10 cellular contexts compared by ENCODE assay signal in the genomic region with DNA sequence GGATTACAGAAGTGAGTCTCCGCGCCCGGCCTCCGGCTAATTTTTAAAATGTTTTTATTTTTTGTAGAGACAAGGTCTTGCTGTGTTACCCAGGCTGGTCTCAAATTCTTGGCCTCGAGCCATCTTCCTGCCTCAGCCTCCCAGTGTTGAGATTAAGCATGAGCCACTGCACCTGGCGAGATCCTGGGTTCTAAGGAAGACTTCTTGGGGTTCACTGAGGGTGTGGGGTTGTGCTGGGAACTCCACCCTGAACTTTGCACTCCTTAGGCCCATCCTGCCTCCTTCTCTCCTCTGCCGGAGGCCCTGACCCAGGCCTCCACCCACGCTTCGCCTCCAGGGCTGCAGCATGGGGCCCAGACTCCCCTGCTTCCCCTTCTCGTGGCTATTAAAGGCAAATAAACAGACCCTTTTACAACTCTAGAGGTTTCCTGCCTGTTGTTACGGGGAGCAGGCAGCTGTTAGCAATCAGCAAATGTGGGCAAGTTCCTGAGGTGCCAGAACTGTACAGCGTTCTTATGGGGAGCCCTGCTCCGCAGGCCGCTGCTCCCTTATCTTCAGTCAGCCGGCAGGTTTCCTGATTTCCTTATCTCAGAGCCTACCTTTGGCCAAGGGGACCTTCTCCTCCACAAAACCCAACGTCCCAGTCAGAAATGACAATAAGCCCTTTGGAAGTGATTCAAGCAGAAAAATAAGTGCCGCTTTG. TPM values are rescaled to one million over a fixed set of nuclear protein-coding genes. Genes with fewer than 3 reads are reported as not detected.
DNase-seq lines count a peak whose midpoint lies in the region; ATAC-seq and TF ChIP-seq lines count a peak whose summit lies in the region.
"Had no signal": no experiment of that assay in that cellular context is flagged by ENCODE, and none has a peak within 500 bp of the region (broad histone marks: within the 10 kb centered on the region; RNA-seq: fewer than 3 reads in every experiment).

No MANE protein-coding gene starts in this region.

- no peak overlapping the region for H3K4me3 ChIP-seq in cardiac muscle cell
- no peak overlapping the region for H3K4me3 ChIP-seq in HL-60 (replicated peaks; ENCODE audit: insufficient read depth, low read length)
- peak overlapping the region; percentile 4 to 43 for H3K4me3 ChIP-seq in duodenal mucosa (ENCODE audit: low read depth in 1 of 2, low read length in 2 of 2)
- no peak overlapping the region for H3K4me3 ChIP-seq in H7 (ENCODE audit: insufficient read depth, low read depth, low read length)

- H3K36me3 Mint-ChIP-seq in activated CD4-positive, alpha-beta T cell treated with anti-CD3 and anti-CD28 coated beads, Interleukin-2, amount 10 ng/mL, durations not matched to agents 24 days and 14 days (ENCODE audit: low read depth), result no peaks in the 10 kb centered on the region
- H3K36me3 Mint-ChIP-seq: T-cell had no signal

- TF ChIP-seq CTCF in cardiac muscle cell (IDR thresholded peaks at IDR 0.05; ENCODE audit: low read depth, low read length), result no peak
- no peak for TF ChIP-seq CTCF in HL-60 (IDR thresholded peaks at IDR 0.05; ENCODE audit: insufficient read depth, low read length)

- H3K27ac Mint-ChIP-seq in activated CD4-positive, alpha-beta T cell treated with anti-CD3 and anti-CD28 coated beads, Interleukin-2, amount 10 ng/mL, durations not matched to agents 24 days and 14 days, result no peak overlapping the region
- H3K27ac Mint-ChIP-seq: T-cell had no signal

- H3K36me3 ChIP-seq in cardiac muscle cell (no peaks in the 10 kb centered on the region), duodenal mucosa (ENCODE audit: control insufficient read depth in 1 of 2, insufficient read depth in 2 of 2, low read length in 2 of 2) (no peaks in the 10 kb centered on the region), H7 (replicated peaks; ENCODE audit: control insufficient read depth, insufficient read depth, low read length) (no peaks in the 10 kb centered on the region)

- H3K9me3 ChIP-seq in cardiac muscle cell (ENCODE audit: low read depth), result no peaks in the 10 kb centered on the region
- H3K9me3 ChIP-seq in duodenal mucosa (ENCODE audit: control insufficient read depth in 1 of 2, low read length in 2 of 2), result no peaks in the 10 kb centered on the region

- H3K4me1 ChIP-seq in cardiac muscle cell (ENCODE audit: low read depth), result peaks cover 56% of the 10 kb centered on the region
- H3K4me1 ChIP-seq in duodenal mucosa (ENCODE audit: control insufficient read depth in 1 of 2, insufficient read depth in 2 of 2, low read length in 2 of 2), result peaks cover 13 to 17% of the 10 kb centered on the region in 2 donors

- no peaks in the 10 kb centered on the region for H3K4me1 Mint-ChIP-seq in activated CD4-positive, alpha-beta T cell treated with anti-CD3 and anti-CD28 coated beads, Interleukin-2, amount 10 ng/mL, durations not matched to agents 24 days and 14 days
- H3K4me1 Mint-ChIP-seq: T-cell had no signal

- peak overlapping the region; percentile 67 for H3K27ac ChIP-seq in cardiac muscle cell
- peak overlapping the region; percentile 22; the same call in 1 of the 2 replicates for H3K27ac ChIP-seq in HL-60 (replicated peaks)
- H3K27ac ChIP-seq in duodenal mucosa (ENCODE audit: low read depth, low read length), result no peak overlapping the region

- no peaks in the 10 kb centered on the region for H3K27me3 Mint-ChIP-seq in activated CD4-positive, alpha-beta T cell treated with anti-CD3 and anti-CD28 coated beads, Interleukin-2, amount 10 ng/mL, durations not matched to agents 24 days and 14 days
- H3K27me3 Mint-ChIP-seq: T-cell had no signal

- no peak for ATAC-seq in left ventricle myocardium superior
- ATAC-seq: T-cell had no signal

- no peak overlapping the region for H3K4me3 Mint-ChIP-seq in activated CD4-positive, alpha-beta T cell treated with anti-CD3 and anti-CD28 coated beads, Interleukin-2, amount 10 ng/mL, durations not matched to agents 24 days and 14 days
- H3K4me3 Mint-ChIP-seq: T-cell had no signal

- H3K27me3 ChIP-seq in cardiac muscle cell, result no peaks in the 10 kb centered on the region
- no peaks in the 10 kb centered on the region for H3K27me3 ChIP-seq in HL-60 (ENCODE audit: insufficient read depth, poor library complexity, severe bottlenecking)
- no peaks in the 10 kb centered on the region for H3K27me3 ChIP-seq in duodenal mucosa (ENCODE audit: control insufficient read depth in 1 of 2, insufficient read depth in 2 of 2, low read length in 2 of 2)
- H3K27me3 ChIP-seq in H7 (ENCODE audit: control insufficient read depth, insufficient read depth, low read length), result no peaks in the 10 kb centered on the region

- intact Hi-C loops in left ventricle myocardium superior (cut with micrococcal nuclease), result no loop called here
- intact Hi-C loops in activated CD4-positive, alpha-beta T cell treated with anti-CD3 and anti-CD28 coated beads, Interleukin-2, amount 10 ng/mL, durations not matched to agents 24 days and 14 days (cut with micrococcal nuclease), result no loop called here

- H3K9ac ChIP-seq in duodenal mucosa (ENCODE audit: low read depth in 1 of 2, low read length in 2 of 2), result peak overlapping the region in 1 of 2 donors; percentile 27

- DNase-seq in cardiac muscle cell (ENCODE audit: low read depth in 1 of 2, low spot score in 1 of 2) (peak in 1 of 2 donors; percentile 52), left ventricle myocardium superior (no peak), HL-60 (ENCODE audit: low read depth in 1 of 2, low spot score in 1 of 2) (peak in 1 of 2 experiments; percentile 18), SW 1271 (lab: John Stamatoyannopoulos, UW) (no peak), H7 (no peak), NCI-H774 (lab: John Stamatoyannopoulos, UW) (no peak)
- no peak for DNase-seq in activated CD4-positive, alpha-beta T cell treated with anti-CD3 and anti-CD28 coated beads, Interleukin-2, amount 10 ng/mL, durations not matched to agents 24 days and 14 days
- DNase-seq: activated naive CD4-positive, alpha-beta T cell treated with Interleukin-2 at 50 U/mL for 16 hours; T-cell had no signal

- no peaks in the 10 kb centered on the region for H3K9me3 Mint-ChIP-seq in activated CD4-positive, alpha-beta T cell treated with anti-CD3 and anti-CD28 coated beads, Interleukin-2, amount 10 ng/mL, durations not matched to agents 24 days and 14 days
- H3K9me3 Mint-ChIP-seq: T-cell had no signal

RNA-seq across cellular contexts. Expression of a gene that starts 41.0 kb away (rescaled TPM):
- total RNA-seq in cardiac muscle cell (11.3 and 12.6 TPM in 2 replicates), left ventricle myocardium superior (20.4 TPM)
- polyA plus RNA-seq in cardiac muscle cell, result 9.7 and 16.6 TPM in 2 replicates
- total RNA-seq in H7 (2014; rRNA removed; shearing (Covaris generic)), result 19.9 and 29.0 TPM in 2 replicates
- total RNA-seq in activated CD4-positive, alpha-beta T cell treated with anti-CD3 and anti-CD28 coated beads, Interleukin-2, amount 10 ng/mL, durations not matched to agents 24 days and 14 days, result 10.5 and 13.8 TPM in 2 replicates

RNA-seq across cellular contexts. Expression of a gene that starts 57.9 kb away (rescaled TPM):
- total RNA-seq in cardiac muscle cell, result 293 and 373 TPM in 2 replicates
- 192 and 243 TPM in 2 replicates for polyA plus RNA-seq in cardiac muscle cell
- 140 TPM for total RNA-seq in left ventricle myocardium superior
- total RNA-seq in H7 (2014; rRNA removed; shearing (Covaris generic)), result 425 and 483 TPM in 2 replicates
- total RNA-seq in activated CD4-positive, alpha-beta T cell treated with anti-CD3 and anti-CD28 coated beads, Interleukin-2, amount 10 ng/mL, durations not matched to agents 24 days and 14 days, result 215 and 222 TPM in 2 replicates

Comparison
In these comparisons a context has a peak if more than half of its experiments do, and no peak if none do; other contexts are left out.
1. H3K4me3 ChIP-seq: peak in duodenal mucosa (2 of 2); none in cardiac muscle cell (single experiment), HL-60 (single experiment) and H7 (single experiment).